In genomic region chr2:156434461-156435291, GRCh38 we compare ENCODE assay signal across 10 cellular contexts. TPM values are rescaled to one million over a fixed set of nuclear protein-coding genes. Genes with fewer than 3 reads are reported as not detected.
A peak's percentile ranks its signal among the peaks of the same experiment; 100 is the strongest.
DNase-seq lines count a peak whose midpoint lies in the region; ATAC-seq and TF ChIP-seq lines count a peak whose summit lies in the region.
"Had no signal": no experiment of that assay in that cellular context is flagged by ENCODE, and none has a peak within 500 bp of the region (broad histone marks: within the 10 kb centered on the region; RNA-seq: fewer than 3 reads in every experiment).

No MANE protein-coding gene starts in this region.

- H3K4me3 ChIP-seq in thoracic aorta: peak overlapping the region; percentile 93

- POLR2A ChIA-PET in activated CD4-positive, alpha-beta T cell treated with anti-CD3 and anti-CD28 coated beads, Interleukin-2, amount 10 ng/mL, durations not matched to agents 7 days and 5 days (lab: Charles Lee): no interaction called here

- no peaks in the 10 kb centered on the region for H3K36me3 ChIP-seq in thoracic aorta

- H3K27me3 Mint-ChIP-seq in activated CD4-positive, alpha-beta T cell treated with anti-CD3 and anti-CD28 coated beads, Interleukin-2, amount 10 ng/mL, durations not matched to agents 7 days and 5 days: peaks cover 3% of the 10 kb centered on the region

- H3K4me1 Mint-ChIP-seq in activated CD4-positive, alpha-beta T cell treated with anti-CD3 and anti-CD28 coated beads, Interleukin-2, amount 10 ng/mL, durations not matched to agents 7 days and 5 days: peaks cover 45% of the 10 kb centered on the region

- ATAC-seq in thoracic aorta (ENCODE audit: insufficient number of reproducible peaks, low FRiP score, low read depth): no peak
- no peak for ATAC-seq in esophagus mucosa

- H3K9me3 ChIP-seq in thoracic aorta: no peaks in the 10 kb centered on the region

- no peak for DNase-seq in activated CD4-positive, alpha-beta T cell treated with anti-CD3 and anti-CD28 coated beads, Interleukin-2, amount 10 ng/mL, durations not matched to agents 7 days and 5 days
- DNase-seq in activated CD4-positive, alpha-beta T cell treated with anti-CD3 and anti-CD28 coated beads, Interleukin-2, amount 50 U/mL, for 48 hours: no peak
- DNase-seq in amniotic epithelial cell (ENCODE audit: low read depth): peak; percentile 41
- DNase-seq in kidney glomerular epithelial cell (lab: John Stamatoyannopoulos, UW): peak; percentile 51
- no peak for DNase-seq in thoracic aorta (ENCODE audit: low spot score)
- no peak for DNase-seq in ecto neural progenitor cell (ENCODE audit: low spot score)
- DNase-seq in NCI-H526 (lab: John Stamatoyannopoulos, UW): no peak
- DNase-seq: DND-41 had no signal

- peak overlapping the region; percentile 98 for H3K27ac ChIP-seq in thoracic aorta
- H3K27ac ChIP-seq: KMS-11 had no signal

- H3K36me3 Mint-ChIP-seq in activated CD4-positive, alpha-beta T cell treated with anti-CD3 and anti-CD28 coated beads, Interleukin-2, amount 10 ng/mL, durations not matched to agents 7 days and 5 days (ENCODE audit: low read depth): peaks cover 11% of the 10 kb centered on the region

- H3K27ac Mint-ChIP-seq in activated CD4-positive, alpha-beta T cell treated with anti-CD3 and anti-CD28 coated beads, Interleukin-2, amount 10 ng/mL, durations not matched to agents 7 days and 5 days: peak overlapping the region; percentile 69

- peaks cover 24 to 43% of the 10 kb centered on the region in 2 donors for H3K4me1 ChIP-seq in thoracic aorta (ENCODE audit: control insufficient read depth in 1 of 2, low read depth in 2 of 2)

- H3K9me3 Mint-ChIP-seq in activated CD4-positive, alpha-beta T cell treated with anti-CD3 and anti-CD28 coated beads, Interleukin-2, amount 10 ng/mL, durations not matched to agents 7 days and 5 days: peaks cover 2% of the 10 kb centered on the region

- no peaks in the 10 kb centered on the region for H3K27me3 ChIP-seq in thoracic aorta (replicated peaks; ENCODE audit: insufficient read depth)

- no peak for TF ChIP-seq CTCF in thoracic aorta (IDR thresholded peaks at IDR 0.05)

- peak overlapping the region; percentile 61 for H3K4me3 Mint-ChIP-seq in activated CD4-positive, alpha-beta T cell treated with anti-CD3 and anti-CD28 coated beads, Interleukin-2, amount 10 ng/mL, durations not matched to agents 7 days and 5 days

- CTCF ChIA-PET in activated CD4-positive, alpha-beta T cell treated with anti-CD3 and anti-CD28 coated beads, Interleukin-2, amount 10 ng/mL, durations not matched to agents 7 days and 5 days (lab: Charles Lee): interaction anchor here (0.8 to 2.6 kb wide), 2 partner anchors 100 kb away, joined by 3 to 9 read pairs; no protein-coding TSS in a partner anchor

RNA-seq across cellular contexts. Expression of gene GPD2, which starts 1.5 kb away (rescaled TPM):
- total RNA-seq in activated CD4-positive, alpha-beta T cell treated with anti-CD3 and anti-CD28 coated beads, Interleukin-2, amount 10 ng/mL, durations not matched to agents 7 days and 5 days: 10 to 100 TPM; 17.2 to 17.3 TPM
- total RNA-seq in thoracic aorta (10 to 100 TPM; 13.7 to 31.7 TPM), esophagus mucosa (56.1 TPM)

Comparison
In these comparisons a context has a peak if more than half of its experiments do, and no peak if none do; other contexts are left out.
1. DNase-seq: peak in amniotic epithelial cell (single experiment) and kidney glomerular epithelial cell (single experiment); none in activated CD4-positive, alpha-beta T cell treated with anti-CD3 and anti-CD28 coated beads, Interleukin-2, amount 10 ng/mL, durations not matched to agents 7 days and 5 days (single experiment), activated CD4-positive, alpha-beta T cell treated with anti-CD3 and anti-CD28 coated beads, Interleukin-2, amount 50 U/mL, for 48 hours (0 of 2), thoracic aorta (single experiment), ecto neural progenitor cell (single experiment) and NCI-H526 (0 of 2).